ENCODE assay signal across 14 cellular contexts in genomic region chr17:50731575-50732460, GRCh38. TPM values are rescaled to one million over a fixed set of nuclear protein-coding genes. Genes with fewer than 3 reads are reported as not detected.
DNase-seq lines count a peak whose midpoint lies in the region; ATAC-seq and TF ChIP-seq lines count a peak whose summit lies in the region.
"Had no signal": no experiment of that assay in that cellular context is flagged by ENCODE, and none has a peak within 500 bp of the region (broad histone marks: within the 10 kb centered on the region; RNA-seq: fewer than 3 reads in every experiment).

No MANE protein-coding gene starts in this region.

- peak overlapping the region; percentile 42 to 81 for H3K27ac Mint-ChIP-seq in activated naive CD4-positive, alpha-beta T cell treated with anti-CD3 and anti-CD28 coated beads, Interleukin-2, amount 50 U/mL, for 72 hours
- peak overlapping the region; percentile 84 for H3K27ac Mint-ChIP-seq in stimulated activated effector memory CD8-positive, alpha-beta T cell treated with anti-CD3 and anti-CD28 coated beads, Interleukin-12 subunit alpha, Interleukin-12 subunit beta, amount 100 ng/mL, for 72 hours

- no peak overlapping the region for H2AFZ ChIP-seq in fibroblast of lung (ENCODE audit: low read length)

- no peak overlapping the region for H3K4me3 ChIP-seq in fibroblast of lung (replicated peaks in 1 of 4; ENCODE audit: control extremely low read depth in 1 of 4, insufficient read depth in 1 of 4, low read depth in 3 of 4, low read length in 4 of 4)
- H3K4me3 ChIP-seq: skin epidermis, vagina had no signal

- H3K9me3 ChIP-seq in fibroblast of lung (ENCODE audit: control insufficient read depth, insufficient read depth, low read depth, low read length): no peaks in the 10 kb centered on the region
- H3K9me3 ChIP-seq: vagina had no signal

- H3K27ac ChIP-seq in VCaP (0 out of 2 replicates have a peak overlapping the region, but pooled peaks have one; percentile 4), fibroblast of lung (ENCODE audit: insufficient read depth, low read length) (peak overlapping the region; percentile 13)
- H3K27ac ChIP-seq: KMS-11, vagina had no signal

- peaks cover 0 to 7% of the 10 kb centered on the region in 2 donors for H3K36me3 Mint-ChIP-seq in activated naive CD4-positive, alpha-beta T cell treated with anti-CD3 and anti-CD28 coated beads, Interleukin-2, amount 50 U/mL, for 72 hours
- H3K36me3 Mint-ChIP-seq in stimulated activated effector memory CD8-positive, alpha-beta T cell treated with anti-CD3 and anti-CD28 coated beads, Interleukin-12 subunit alpha, Interleukin-12 subunit beta, amount 100 ng/mL, for 72 hours: peaks cover 90% of the 10 kb centered on the region

- H3K27me3 ChIP-seq in fibroblast of lung (ENCODE audit: control insufficient read depth, insufficient read depth, low read length): no peaks in the 10 kb centered on the region
- H3K27me3 ChIP-seq: vagina had no signal

- TF ChIP-seq CTCF in VCaP (conservative IDR thresholded peaks at IDR 0.05) (no peak), fibroblast of lung (conservative IDR thresholded peaks at IDR 0.05 in 1 of 2, IDR thresholded peaks at IDR 0.05 in 1 of 2; ENCODE audit: low read depth in 1 of 2, low read length in 2 of 2) (no peak)

- no peak overlapping the region for H3K9ac ChIP-seq in fibroblast of lung (ENCODE audit: insufficient read depth, low read length)
- H3K9ac ChIP-seq: KMS-11 had no signal

- H3K4me2 ChIP-seq in fibroblast of lung (ENCODE audit: extremely low read depth, insufficient read depth, low read length): no peak overlapping the region
- H3K4me2 ChIP-seq: KMS-11 had no signal

- H3K79me2 ChIP-seq in fibroblast of lung (ENCODE audit: control insufficient read depth, insufficient read depth, low read length): peaks cover 95% of the 10 kb centered on the region

- H3K36me3 ChIP-seq in fibroblast of lung (ENCODE audit: control insufficient read depth, insufficient read depth, low read length): no peaks in the 10 kb centered on the region
- H3K36me3 ChIP-seq: vagina had no signal

- peaks cover 3% of the 10 kb centered on the region for H4K20me1 ChIP-seq in fibroblast of lung (ENCODE audit: control insufficient read depth, extremely low read depth, insufficient read depth, low read length)

- no peaks in the 10 kb centered on the region for H3K9me3 Mint-ChIP-seq in activated naive CD4-positive, alpha-beta T cell treated with anti-CD3 and anti-CD28 coated beads, Interleukin-2, amount 50 U/mL, for 72 hours
- H3K9me3 Mint-ChIP-seq in stimulated activated effector memory CD8-positive, alpha-beta T cell treated with anti-CD3 and anti-CD28 coated beads, Interleukin-12 subunit alpha, Interleukin-12 subunit beta, amount 100 ng/mL, for 72 hours: no peaks in the 10 kb centered on the region

- DNase-seq in activated naive CD4-positive, alpha-beta T cell treated with anti-CD3 and anti-CD28 coated beads, Interleukin-2, amount 50 U/mL, for 72 hours (ENCODE audit: low spot score in 2 of 2): no peak
- no peak for DNase-seq in activated naive CD4-positive, alpha-beta T cell (lab: John Stamatoyannopoulos, UW)
- no peak for DNase-seq in fibroblast of lung (ENCODE audit: low read depth in 2 of 2)
- DNase-seq in stimulated activated effector memory CD8-positive, alpha-beta T cell treated with anti-CD3 and anti-CD28 coated beads, Interleukin-12 subunit alpha, Interleukin-12 subunit beta, amount 100 ng/mL, for 72 hours (ENCODE audit: low spot score in 2 of 2): no peak
- no peak for DNase-seq in foreskin melanocyte
- no peak for DNase-seq in NOMO-1 (lab: John Stamatoyannopoulos, UW; ENCODE audit: unreplicated experiment in 2 of 2)
- DNase-seq: activated T-cell treated with anti-CD3 and anti-CD28 coated beads for 4 hours had no signal

- H3K4me3 Mint-ChIP-seq in stimulated activated effector memory CD8-positive, alpha-beta T cell treated with anti-CD3 and anti-CD28 coated beads, Interleukin-12 subunit alpha, Interleukin-12 subunit beta, amount 100 ng/mL, for 72 hours: peak overlapping the region; percentile 36

- ATAC-seq in activated naive CD4-positive, alpha-beta T cell treated with anti-CD3 and anti-CD28 coated beads, Interleukin-2, amount 50 U/mL, for 72 hours: no peak
- peak; percentile 45 for ATAC-seq in stimulated activated effector memory CD8-positive, alpha-beta T cell treated with anti-CD3 and anti-CD28 coated beads, Interleukin-12 subunit alpha, Interleukin-12 subunit beta, amount 100 ng/mL, for 72 hours
- ATAC-seq in HG03442 (IDR thresholded peaks at IDR 0.05; ENCODE audit: unreplicated experiment): no peak
- ATAC-seq: esophagus mucosa had no signal

- H3K4me1 ChIP-seq in fibroblast of lung (ENCODE audit: control insufficient read depth, extremely low read depth, insufficient read depth, low read length): peaks cover 3% of the 10 kb centered on the region

- H3K4me1 Mint-ChIP-seq in stimulated activated effector memory CD8-positive, alpha-beta T cell treated with anti-CD3 and anti-CD28 coated beads, Interleukin-12 subunit alpha, Interleukin-12 subunit beta, amount 100 ng/mL, for 72 hours: peaks cover 66% of the 10 kb centered on the region

RNA-seq across cellular contexts. Expression of gene LUC7L3, which starts 12.4 kb away (rescaled TPM):
- total RNA-seq in activated naive CD4-positive, alpha-beta T cell treated with anti-CD3 and anti-CD28 coated beads, Interleukin-2, amount 50 U/mL, for 72 hours: 100 to 1,000 TPM; 128 to 145 TPM
- 23.9 and 35.2 TPM in 2 replicates for total RNA-seq in fibroblast of lung
- 45.2 and 56.5 TPM in 2 replicates for polyA plus RNA-seq in fibroblast of lung
- polyA plus RNA-seq in fibroblast of lung (2012): 57.3 and 61.3 TPM in 2 replicates
- 4.3 and 26.2 TPM in 2 replicates for polyA minus RNA-seq in fibroblast of lung (ENCODE audit: low replicate concordance)

RNA-seq across cellular contexts. Expression of gene ANKRD40, which starts 24.1 kb away (rescaled TPM):
- 10 to 100 TPM in 1 of 2 donors, 1 to 10 TPM in 1; 9.2 to 25.6 TPM for total RNA-seq in activated naive CD4-positive, alpha-beta T cell treated with anti-CD3 and anti-CD28 coated beads, Interleukin-2, amount 50 U/mL, for 72 hours
- 34.4 and 34.5 TPM in 2 replicates for total RNA-seq in fibroblast of lung
- polyA plus RNA-seq in fibroblast of lung: 59.9 and 65.9 TPM in 2 replicates
- polyA plus RNA-seq in fibroblast of lung (2012): 28.3 and 30.4 TPM in 2 replicates
- 13.9 and 16.7 TPM in 2 replicates for polyA minus RNA-seq in fibroblast of lung (ENCODE audit: low replicate concordance)

RNA-seq across cellular contexts. Expression of gene ANKRD40CL, which starts 35.5 kb away (rescaled TPM):
- total RNA-seq in activated naive CD4-positive, alpha-beta T cell treated with anti-CD3 and anti-CD28 coated beads, Interleukin-2, amount 50 U/mL, for 72 hours: not detected
- under 0.01 TPM in 1 of 2 replicates, not detected in the other for total RNA-seq in fibroblast of lung
- not detected in 2 replicates for polyA plus RNA-seq in fibroblast of lung
- polyA plus RNA-seq in fibroblast of lung (2012): not detected in 2 replicates
- not detected in 2 replicates for polyA minus RNA-seq in fibroblast of lung (ENCODE audit: low replicate concordance)
- total RNA-seq: cardiac septum, esophagus mucosa, vagina had no signal
